ENCODE assay signal across 1 cellular context in the genomic region with DNA sequence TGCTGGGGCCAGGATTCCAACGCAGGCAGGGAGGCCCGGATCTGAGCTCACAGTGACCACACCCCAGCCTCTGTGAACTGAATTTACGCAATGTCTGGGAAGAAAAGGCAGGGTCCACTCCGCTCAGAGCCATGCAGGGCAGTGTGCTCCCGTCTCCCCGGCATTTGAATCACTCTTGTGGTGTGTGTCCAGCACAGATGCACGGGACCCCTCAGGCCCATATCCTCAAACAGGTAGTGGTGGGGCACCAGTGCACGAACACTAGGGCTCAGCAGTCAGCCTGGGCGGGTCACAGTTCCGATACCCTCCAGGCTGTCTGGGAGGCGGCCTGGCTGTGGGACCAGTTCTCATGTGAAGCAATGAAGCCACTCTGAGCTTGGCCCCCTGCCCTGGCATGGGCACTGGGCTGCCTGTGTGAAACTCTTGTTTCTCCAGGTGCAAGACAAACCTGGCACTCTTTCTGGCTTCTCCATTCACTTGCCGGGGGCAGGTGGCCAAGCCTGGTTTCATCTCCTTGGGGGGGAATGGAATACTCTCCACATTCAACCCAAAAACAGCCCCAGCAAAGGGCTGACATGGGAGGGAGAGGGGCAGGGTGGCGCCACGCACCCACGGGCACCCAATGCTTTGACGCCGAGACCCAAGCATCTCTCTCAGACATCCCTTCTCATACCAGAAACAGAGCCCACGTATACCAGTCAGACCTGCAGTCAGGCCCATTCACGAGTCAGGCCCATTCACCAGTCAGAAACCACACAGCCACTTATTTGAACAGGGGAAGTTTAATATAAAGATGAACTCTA.
TF ChIP-seq lines count a peak whose summit lies in the region.

No MANE protein-coding gene starts in this region.

TF ChIP-seq in HepG2, 621 proteins besides CTCF, POLR2A, EP300 and RAD21 (continued from another document):
- TF ChIP-seq ZNF235 (CRISPR knock-in tag; IDR thresholded peaks at IDR 0.05; ENCODE audit: borderline replicate concordance) (no peak), MIXL1 (CRISPR knock-in tag; IDR thresholded peaks at IDR 0.05) (no peak)
- TF ChIP-seq, protein P1, sequence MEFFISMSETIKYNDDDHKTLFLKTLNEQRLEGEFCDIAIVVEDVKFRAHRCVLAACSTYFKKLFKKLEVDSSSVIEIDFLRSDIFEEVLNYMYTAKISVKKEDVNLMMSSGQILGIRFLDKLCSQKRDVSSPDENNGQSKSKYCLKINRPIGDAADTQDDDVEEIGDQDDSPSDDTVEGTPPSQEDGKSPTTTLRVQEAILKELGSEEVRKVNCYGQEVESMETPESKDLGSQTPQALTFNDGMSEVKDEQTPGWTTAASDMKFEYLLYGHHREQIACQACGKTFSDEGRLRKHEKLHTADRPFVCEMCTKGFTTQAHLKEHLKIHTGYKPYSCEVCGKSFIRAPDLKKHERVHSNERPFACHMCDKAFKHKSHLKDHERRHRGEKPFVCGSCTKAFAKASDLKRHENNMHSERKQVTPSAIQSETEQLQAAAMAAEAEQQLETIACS (CRISPR knock-in tag; IDR thresholded peaks at IDR 0.05) = no peak
